8 cellular contexts compared by ENCODE assay signal in genomic region chr15:77634266-77634962, GRCh38. TPM values are rescaled to one million over a fixed set of nuclear protein-coding genes. Genes with fewer than 3 reads are reported as not detected.
DNase-seq lines count a peak whose midpoint lies in the region; ATAC-seq and TF ChIP-seq lines count a peak whose summit lies in the region.

No MANE protein-coding gene starts in this region.

- DNase-seq in NCI-H2196 treated with DMSO at 0.1 percent for 48 hours (lab: John Stamatoyannopoulos, UW; ENCODE audit: unreplicated experiment), result peak; percentile 1
- DNase-seq in NCI-H2196 (lab: John Stamatoyannopoulos, UW; ENCODE audit: unreplicated experiment), result no peak
- peak; percentile 38 for DNase-seq in NCI-H460 (ENCODE audit: extremely low read depth, low read depth)
- peak; percentile 83 for DNase-seq in activated CD8-positive, alpha-beta memory T cell treated with anti-CD3 and anti-CD28 coated beads, Interleukin-2, amount 10 ng/mL, durations not matched to agents 7 days and 5 days
- peak; percentile 65 to 72 for DNase-seq in erythroblast (lab: John Stamatoyannopoulos, UW)
- peak in 9 of 10 donors; percentile 12 to 72 (median 26) for DNase-seq in naive thymus-derived CD8-positive, alpha-beta T cell
- DNase-seq in stromal cell of bone marrow (ENCODE audit: low read depth), result peak; percentile 13

- ATAC-seq in activated CD8-positive, alpha-beta memory T cell treated with anti-CD3 and anti-CD28 coated beads, Interleukin-2, amount 10 ng/mL, durations not matched to agents 7 days and 5 days, result peak; percentile 52
- ATAC-seq in naive thymus-derived CD8-positive, alpha-beta T cell, result peak; percentile 43 to 53
- ATAC-seq in HG03097 (IDR thresholded peaks at IDR 0.05; ENCODE audit: low FRiP score, unreplicated experiment), result no peak

- peaks cover 9% of the 10 kb centered on the region for H3K4me1 Mint-ChIP-seq in activated CD8-positive, alpha-beta memory T cell treated with anti-CD3 and anti-CD28 coated beads, Interleukin-2, amount 10 ng/mL, durations not matched to agents 7 days and 5 days
- peaks cover 6 to 17% (median 12%) of the 10 kb centered on the region in 4 donors for H3K4me1 Mint-ChIP-seq in naive thymus-derived CD8-positive, alpha-beta T cell

- no peak overlapping the region for H3K27ac Mint-ChIP-seq in activated CD8-positive, alpha-beta memory T cell treated with anti-CD3 and anti-CD28 coated beads, Interleukin-2, amount 10 ng/mL, durations not matched to agents 7 days and 5 days
- H3K27ac Mint-ChIP-seq in naive thymus-derived CD8-positive, alpha-beta T cell, result no peak overlapping the region

- H3K36me3 Mint-ChIP-seq in activated CD8-positive, alpha-beta memory T cell treated with anti-CD3 and anti-CD28 coated beads, Interleukin-2, amount 10 ng/mL, durations not matched to agents 7 days and 5 days, result no peaks in the 10 kb centered on the region
- no peaks in the 10 kb centered on the region for H3K36me3 Mint-ChIP-seq in naive thymus-derived CD8-positive, alpha-beta T cell

- H3K9me3 Mint-ChIP-seq in activated CD8-positive, alpha-beta memory T cell treated with anti-CD3 and anti-CD28 coated beads, Interleukin-2, amount 10 ng/mL, durations not matched to agents 7 days and 5 days (ENCODE audit: low read depth), result no peaks in the 10 kb centered on the region
- peaks cover 0 to 1% (median 0%) of the 10 kb centered on the region in 9 donors for H3K9me3 Mint-ChIP-seq in naive thymus-derived CD8-positive, alpha-beta T cell

- no peak overlapping the region for H3K4me3 Mint-ChIP-seq in activated CD8-positive, alpha-beta memory T cell treated with anti-CD3 and anti-CD28 coated beads, Interleukin-2, amount 10 ng/mL, durations not matched to agents 7 days and 5 days
- peak overlapping the region in 9 of 10 donors; percentile 65 to 85 (median 73) for H3K4me3 Mint-ChIP-seq in naive thymus-derived CD8-positive, alpha-beta T cell

- no peak for TF ChIP-seq POLR2A in erythroblast (IDR thresholded peaks at IDR 0.05; ENCODE audit: low read length)

- POLR2A ChIA-PET in naive thymus-derived CD8-positive, alpha-beta T cell (lab: Charles Lee), result no interaction called here

- CTCF ChIA-PET in activated CD8-positive, alpha-beta memory T cell treated with anti-CD3 and anti-CD28 coated beads, Interleukin-2, amount 10 ng/mL, durations not matched to agents 7 days and 5 days (lab: Charles Lee), result interaction anchor here (0.6 to 5.1 kb wide), 13 partner anchors 13 to 448 kb away, joined by 3 to 39 read pairs (median 5); no protein-coding TSS in a partner anchor

- peaks cover 61% of the 10 kb centered on the region for H3K27me3 Mint-ChIP-seq in activated CD8-positive, alpha-beta memory T cell treated with anti-CD3 and anti-CD28 coated beads, Interleukin-2, amount 10 ng/mL, durations not matched to agents 7 days and 5 days
- peaks cover 23 to 66% (median 45%) of the 10 kb centered on the region in 5 donors for H3K27me3 Mint-ChIP-seq in naive thymus-derived CD8-positive, alpha-beta T cell

RNA-seq across cellular contexts. Expression of gene LINGO1, which starts 1.7 kb away (rescaled TPM):
- 0.14 and 0.52 TPM in 2 replicates for total RNA-seq in NCI-H460 (2014; rRNA removed; shearing (Covaris generic))
- polyA plus RNA-seq in NCI-H460 (2014; cell fraction: nucleus; rRNA removed), result not detected in 2 replicates
- total RNA-seq in activated CD8-positive, alpha-beta memory T cell treated with anti-CD3 and anti-CD28 coated beads, Interleukin-2, amount 10 ng/mL, durations not matched to agents 7 days and 5 days, result not detected
- not detected for total RNA-seq in naive thymus-derived CD8-positive, alpha-beta T cell
- not detected for polyA plus RNA-seq in naive thymus-derived CD8-positive, alpha-beta T cell
